Comparison of ENCODE assay signal across 8 cellular contexts in genomic region chr17:4900231-4901107, GRCh38. TPM values are rescaled to one million over a fixed set of nuclear protein-coding genes. Genes with fewer than 3 reads are reported as not detected.
DNase-seq lines count a peak whose midpoint lies in the region; ATAC-seq and TF ChIP-seq lines count a peak whose summit lies in the region.

No MANE protein-coding gene starts in this region.

- peak overlapping the region; percentile 68 for H3K4me3 Mint-ChIP-seq in dendritic cell treated with granulocyte-macrophage colony-stimulating factor and Interleukin-4, amounts not matched to agents 40 ng/mL and 50 ng/mL, for 4 days
- H3K4me3 Mint-ChIP-seq in natural killer cell treated with Interleukin-12 subunit alpha and Interleukin-12 subunit beta and Interleukin-15 and Interleukin-18, amount 100 ng/mL, for 72 hours: peak overlapping the region; percentile 89
- H3K4me3 Mint-ChIP-seq in nephron progenitor cell: no peak overlapping the region

- H3K9me3 Mint-ChIP-seq in dendritic cell treated with granulocyte-macrophage colony-stimulating factor and Interleukin-4, amounts not matched to agents 40 ng/mL and 50 ng/mL, for 4 days: no peaks in the 10 kb centered on the region
- no peaks in the 10 kb centered on the region for H3K9me3 Mint-ChIP-seq in natural killer cell treated with Interleukin-12 subunit alpha and Interleukin-12 subunit beta and Interleukin-15 and Interleukin-18, amount 100 ng/mL, for 72 hours
- H3K9me3 Mint-ChIP-seq in nephron progenitor cell: no peaks in the 10 kb centered on the region

- peak overlapping the region; percentile 82 for H3K27ac Mint-ChIP-seq in dendritic cell treated with granulocyte-macrophage colony-stimulating factor and Interleukin-4, amounts not matched to agents 40 ng/mL and 50 ng/mL, for 4 days
- H3K27ac Mint-ChIP-seq in natural killer cell treated with Interleukin-12 subunit alpha and Interleukin-12 subunit beta and Interleukin-15 and Interleukin-18, amount 100 ng/mL, for 72 hours: peak overlapping the region; percentile 68 to 91
- no peak overlapping the region for H3K27ac Mint-ChIP-seq in nephron progenitor cell

- TF ChIP-seq CTCF in AG04449 (IDR thresholded peaks at IDR 0.05; ENCODE audit: insufficient read depth, low read length, missing control alignments) (no peak), nephron progenitor cell (IDR thresholded peaks at IDR 0.05) (no peak)

- H3K27me3 Mint-ChIP-seq in dendritic cell treated with granulocyte-macrophage colony-stimulating factor and Interleukin-4, amounts not matched to agents 40 ng/mL and 50 ng/mL, for 4 days: peaks cover 40% of the 10 kb centered on the region
- no peaks in the 10 kb centered on the region for H3K27me3 Mint-ChIP-seq in natural killer cell treated with Interleukin-12 subunit alpha and Interleukin-12 subunit beta and Interleukin-15 and Interleukin-18, amount 100 ng/mL, for 72 hours
- H3K27me3 Mint-ChIP-seq in nephron progenitor cell (ENCODE audit: low read depth, poor library complexity): peaks cover 24% of the 10 kb centered on the region

- DNase-seq in AG04449 (ENCODE audit: low read depth, low spot score) (no peak), nephron progenitor cell (no peak), DMS79 treated with DMSO at 0.1 percent for 48 hours (lab: John Stamatoyannopoulos, UW) (no peak), NCI-H524 (lab: John Stamatoyannopoulos, UW) (no peak), hepatic stellate cell (ENCODE audit: low spot score) (no peak)
- peak; percentile 46 for DNase-seq in activated CD4-positive, alpha-beta T cell treated with anti-CD3 and anti-CD28 coated beads for 1 hour
- DNase-seq in natural killer cell treated with Interleukin-12 subunit alpha and Interleukin-12 subunit beta and Interleukin-15 and Interleukin-18, amount 100 ng/mL, for 72 hours (ENCODE audit: low spot score): peak; percentile 79

- POLR2A ChIA-PET in AG04449 (lab: Yijun Ruan, JAX): no interaction called here

- peak; percentile 56 to 59 for ATAC-seq in natural killer cell treated with Interleukin-12 subunit alpha and Interleukin-12 subunit beta and Interleukin-15 and Interleukin-18, amount 100 ng/mL, for 72 hours

- H3K4me3 ChIP-seq in AG04449 (ENCODE audit: low read depth, low read length): peak overlapping the region; percentile 62

- CTCF ChIA-PET in AG04449 (lab: Yijun Ruan, JAX): interaction anchor here (0.8 to 6.1 kb wide), 10 partner anchors 8 to 334 kb away, joined by 3 to 72 read pairs (median 6); partner anchors contain the start of genes ARRB2, GLTPD2 and VMO1

- peaks cover 76% of the 10 kb centered on the region for H3K4me1 Mint-ChIP-seq in dendritic cell treated with granulocyte-macrophage colony-stimulating factor and Interleukin-4, amounts not matched to agents 40 ng/mL and 50 ng/mL, for 4 days (ENCODE audit: low read depth)
- peaks cover 26 to 38% of the 10 kb centered on the region in 2 donors for H3K4me1 Mint-ChIP-seq in natural killer cell treated with Interleukin-12 subunit alpha and Interleukin-12 subunit beta and Interleukin-15 and Interleukin-18, amount 100 ng/mL, for 72 hours (ENCODE audit: low read depth in 2 of 2)
- H3K4me1 Mint-ChIP-seq in nephron progenitor cell: peaks cover 48% of the 10 kb centered on the region

- intact Hi-C loops in dendritic cell treated with granulocyte-macrophage colony-stimulating factor and Interleukin-4, amounts not matched to agents 40 ng/mL and 50 ng/mL, for 4 days (cut with micrococcal nuclease): no loop called here

- H3K36me3 Mint-ChIP-seq in dendritic cell treated with granulocyte-macrophage colony-stimulating factor and Interleukin-4, amounts not matched to agents 40 ng/mL and 50 ng/mL, for 4 days (ENCODE audit: low read depth): peaks cover 26% of the 10 kb centered on the region
- no peaks in the 10 kb centered on the region for H3K36me3 Mint-ChIP-seq in natural killer cell treated with Interleukin-12 subunit alpha and Interleukin-12 subunit beta and Interleukin-15 and Interleukin-18, amount 100 ng/mL, for 72 hours
- H3K36me3 Mint-ChIP-seq in nephron progenitor cell (ENCODE audit: low read depth): peaks cover 21% of the 10 kb centered on the region

RNA-seq across cellular contexts. Expression of gene C17orf107, which starts 1.1 kb away (rescaled TPM):
- total RNA-seq in natural killer cell treated with Interleukin-12 subunit alpha and Interleukin-12 subunit beta and Interleukin-15 and Interleukin-18, amount 100 ng/mL, for 72 hours: 1 to 10 TPM; 1.3 to 2.3 TPM

RNA-seq across cellular contexts. Expression of gene CHRNE, which starts 2.4 kb away (rescaled TPM):
- 1 to 10 TPM; 3.9 to 7.6 TPM for total RNA-seq in natural killer cell treated with Interleukin-12 subunit alpha and Interleukin-12 subunit beta and Interleukin-15 and Interleukin-18, amount 100 ng/mL, for 72 hours

RNA-seq across cellular contexts. Expression of gene GP1BA, which starts 31.6 kb away (rescaled TPM):
- under 1 TPM in 1 of 2 donors, not detected in 1; 0.12 TPM for total RNA-seq in natural killer cell treated with Interleukin-12 subunit alpha and Interleukin-12 subunit beta and Interleukin-15 and Interleukin-18, amount 100 ng/mL, for 72 hours

RNA-seq across cellular contexts. Expression of gene SLC25A11, which starts 39.4 kb away (rescaled TPM):
- total RNA-seq in natural killer cell treated with Interleukin-12 subunit alpha and Interleukin-12 subunit beta and Interleukin-15 and Interleukin-18, amount 100 ng/mL, for 72 hours: 10 to 100 TPM; 85.9 to 91.6 TPM

RNA-seq across cellular contexts. Expression of gene RNF167, which starts 39.6 kb away (rescaled TPM):
- total RNA-seq in natural killer cell treated with Interleukin-12 subunit alpha and Interleukin-12 subunit beta and Interleukin-15 and Interleukin-18, amount 100 ng/mL, for 72 hours: 100 to 1,000 TPM; 144 to 150 TPM

Comparison
In these comparisons a context has a peak if more than half of its experiments do, and no peak if none do; other contexts are left out.
1. DNase-seq: peak in activated CD4-positive, alpha-beta T cell treated with anti-CD3 and anti-CD28 coated beads for 1 hour (single experiment) and natural killer cell treated with Interleukin-12 subunit alpha and Interleukin-12 subunit beta and Interleukin-15 and Interleukin-18, amount 100 ng/mL, for 72 hours (single experiment); none in AG04449 (single experiment), nephron progenitor cell (single experiment), DMS79 treated with DMSO at 0.1 percent for 48 hours (single experiment), NCI-H524 (0 of 2) and hepatic stellate cell (single experiment).